ENCODE assay signal across 24 cellular contexts in the genomic region with DNA sequence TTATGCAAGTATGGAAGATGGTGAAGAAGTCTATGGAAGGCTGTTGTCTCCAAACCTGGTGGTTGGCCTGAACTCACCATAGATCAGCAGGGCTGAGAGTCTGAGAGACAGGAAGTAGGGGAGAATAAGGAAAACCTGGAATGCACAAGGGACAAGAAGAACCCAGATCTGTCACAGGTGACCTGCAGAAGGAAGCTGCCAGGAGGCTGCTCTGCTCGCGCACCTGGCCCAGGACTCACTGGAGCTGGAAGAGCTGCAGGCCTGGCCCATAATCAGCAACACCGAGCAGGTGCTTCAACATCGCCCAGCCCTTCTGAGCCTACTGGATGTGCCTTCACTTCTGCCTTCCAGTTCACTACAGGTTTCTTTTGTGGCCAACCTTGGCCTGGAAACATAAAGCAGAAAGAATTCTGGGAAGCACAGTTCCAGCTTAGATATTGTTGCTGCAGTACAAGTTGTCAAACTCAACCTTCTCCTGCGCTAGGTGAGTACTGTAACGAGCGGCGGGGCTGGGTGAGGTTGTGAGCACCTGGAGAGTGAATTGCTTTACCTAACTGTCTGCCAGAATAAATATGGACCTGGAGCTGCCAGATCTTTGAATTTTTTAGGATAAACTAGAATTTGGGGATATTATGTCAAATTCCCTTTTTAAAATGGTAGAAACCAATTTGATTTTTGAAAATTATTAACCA.
DNase-seq lines count a peak whose midpoint lies in the region; ATAC-seq and TF ChIP-seq lines count a peak whose summit lies in the region.
"Had no signal": no experiment of that assay in that cellular context is flagged by ENCODE, and none has a peak within 500 bp of the region (broad histone marks: within the 10 kb centered on the region; RNA-seq: fewer than 3 reads in every experiment).

No MANE protein-coding gene starts in this region.

- H4K20me1 ChIP-seq in smooth muscle cell (ENCODE audit: low read depth): no peaks in the 10 kb centered on the region

- TF ChIP-seq CTCF in smooth muscle cell (IDR thresholded peaks at IDR 0.05; ENCODE audit: borderline replicate concordance, insufficient read depth, poor library complexity, severe bottlenecking): no peak

- H3K4me2 ChIP-seq in smooth muscle cell: no peak overlapping the region
- H3K4me2 ChIP-seq: SK-N-SH had no signal

- H3K27ac ChIP-seq in epithelial cell of prostate (peak overlapping the region; percentile 98), smooth muscle cell (ENCODE audit: low read depth) (peak overlapping the region; percentile 47)
- H3K27ac ChIP-seq: gastrocnemius medialis, GM23248, testis, VCaP had no signal

- H3K9me3 ChIP-seq in smooth muscle cell (replicated peaks; ENCODE audit: low read depth): no peaks in the 10 kb centered on the region
- H3K9me3 ChIP-seq: gastrocnemius medialis, SK-N-SH, testis had no signal

- peaks cover 3% of the 10 kb centered on the region for H3F3A ChIP-seq in smooth muscle cell (ENCODE audit: low read depth)

- H3K27me3 ChIP-seq in smooth muscle cell (ENCODE audit: low read depth): no peaks in the 10 kb centered on the region
- H3K27me3 ChIP-seq: gastrocnemius medialis, testis had no signal

- no peak overlapping the region for H3K9ac ChIP-seq in smooth muscle cell (ENCODE audit: low read depth)
- H3K9ac ChIP-seq: GM23248, SK-N-SH had no signal

- no peak overlapping the region for H2AFZ ChIP-seq in smooth muscle cell (ENCODE audit: low read depth)
- H2AFZ ChIP-seq: GM23248 had no signal

- ATAC-seq in stimulated activated naive CD8-positive, alpha-beta T cell treated with anti-CD3 and anti-CD28 coated beads, Interleukin-15, Interleukin-2, amounts not matched to agents 100 U/mL and 50 U/mL, for 24 hours: no peak
- ATAC-seq: activated CD8-positive, alpha-beta memory T cell treated with anti-CD3 and anti-CD28 coated beads, Interleukin-2, amount 10 ng/mL, durations not matched to agents 7 days and 5 days; gastrocnemius medialis; stimulated activated effector memory CD8-positive, alpha-beta T cell treated with anti-CD3 and anti-CD28 coated beads, Interleukin-12 subunit alpha, Interleukin-12 subunit beta, amount 100 ng/mL, for 72 hours had no signal

- no peaks in the 10 kb centered on the region for H3K79me2 ChIP-seq in smooth muscle cell (ENCODE audit: low read depth)

- no peaks in the 10 kb centered on the region for H3K36me3 ChIP-seq in smooth muscle cell (ENCODE audit: low read depth)
- H3K36me3 ChIP-seq: gastrocnemius medialis had no signal

- no peaks in the 10 kb centered on the region for H3K4me1 ChIP-seq in smooth muscle cell (ENCODE audit: low read depth)
- H3K4me1 ChIP-seq: testis had no signal

- peak; percentile 56 for DNase-seq in DMS53 treated with DMSO at 0.1 percent for 48 hours (lab: John Stamatoyannopoulos, UW; ENCODE audit: unreplicated experiment)
- DNase-seq in NCI-H2029 (lab: John Stamatoyannopoulos, UW): peak; percentile 52
- DNase-seq in epithelial cell of prostate (ENCODE audit: low read depth, low spot score): no peak
- no peak for DNase-seq in smooth muscle cell (lab: John Stamatoyannopoulos, UW; ENCODE audit: unreplicated experiment)
- no peak for DNase-seq in GM19238 (ENCODE audit: insufficient read length, low spot score)
- no peak for DNase-seq in stimulated activated naive CD8-positive, alpha-beta T cell treated with anti-CD3 and anti-CD28 coated beads, Interleukin-15, Interleukin-2, amounts not matched to agents 100 U/mL and 50 U/mL, for 24 hours
- no peak for DNase-seq in HT-29 (ENCODE audit: low spot score)
- DNase-seq: activated CD4-positive, alpha-beta T cell treated with anti-CD3 and anti-CD28 coated beads, Interleukin-2, amount 10 ng/mL, durations not matched to agents 7 days and 5 days; aorta; CD8-positive, alpha-beta memory T cell; gastrocnemius medialis; GM23248; kidney; NCI-H1694 treated with DMSO at 0.1 percent for 48 hours; NCI-H446 treated with DMSO at 0.1 percent for 48 hours; SK-N-SH; stimulated activated CD4-positive, alpha-beta T cell treated with anti-CD3 and anti-CD28 coated beads, Interleukin-2, amount 100 ng/mL, for 24 hours; T-helper 2 cell; testis had no signal

- WGBS in smooth muscle cell (ENCODE audit: low lambda C conversion rate): 94% methylated on average over 8 of the region's 8 CpGs

- no peak overlapping the region for H3K4me3 ChIP-seq in smooth muscle cell
- H3K4me3 ChIP-seq: gastrocnemius medialis, GM23248, lung, skin epidermis, testis had no signal

Comparison
In these comparisons a context has a peak if more than half of its experiments do, and no peak if none do; other contexts are left out.
1. DNase-seq: peak in DMS53 treated with DMSO at 0.1 percent for 48 hours (single experiment) and NCI-H2029 (single experiment); none in epithelial cell of prostate (single experiment), smooth muscle cell (single experiment), GM19238 (single experiment), stimulated activated naive CD8-positive, alpha-beta T cell treated with anti-CD3 and anti-CD28 coated beads, Interleukin-15, Interleukin-2, amounts not matched to agents 100 U/mL and 50 U/mL, for 24 hours (single experiment) and HT-29 (single experiment).